In the genomic region with DNA sequence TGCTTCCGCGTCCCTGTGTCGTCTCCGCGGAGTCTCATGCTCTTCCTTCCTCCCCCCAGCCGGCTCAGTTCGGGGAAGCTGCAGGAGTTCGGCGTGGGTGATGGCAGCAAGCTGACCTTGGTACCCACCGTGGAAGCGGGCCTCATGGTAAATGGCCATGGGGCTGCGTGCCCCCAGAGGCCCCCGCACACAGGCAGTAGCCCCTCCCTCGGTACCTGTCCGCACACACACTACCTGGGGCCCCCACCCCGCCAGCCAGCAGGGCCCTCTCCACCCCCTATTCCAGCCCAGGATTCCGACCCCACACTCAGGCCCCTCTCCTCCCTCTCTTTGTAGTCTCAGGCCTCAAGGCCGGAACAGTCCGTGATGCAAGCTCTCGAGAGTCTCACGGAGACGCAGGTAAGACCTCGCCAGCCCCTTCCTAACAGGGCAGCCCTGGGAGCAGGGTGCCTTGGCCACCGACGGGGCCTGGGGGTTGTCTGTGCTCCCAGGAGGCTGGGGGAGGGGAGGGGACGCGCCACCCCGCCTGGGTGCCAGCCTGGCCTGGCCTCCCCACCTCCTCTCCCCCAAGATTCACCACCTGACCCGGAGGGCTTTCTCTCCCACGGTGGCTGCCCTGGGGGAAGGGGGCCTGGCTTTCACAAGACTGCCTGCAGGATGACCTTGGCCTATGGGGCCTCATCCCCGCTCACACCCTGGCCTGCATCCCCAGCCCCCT, we compare ENCODE assay signal across 6 cellular contexts. TPM values are rescaled to one million over a fixed set of nuclear protein-coding genes. Genes with fewer than 3 reads are reported as not detected.
A peak's percentile ranks its signal among the peaks of the same experiment; 100 is the strongest.
DNase-seq lines count a peak whose midpoint lies in the region; ATAC-seq and TF ChIP-seq lines count a peak whose summit lies in the region.

No MANE protein-coding gene starts in this region.

- no peaks in the 10 kb centered on the region for H3K27me3 ChIP-seq in GM06990 (replicated peaks; ENCODE audit: control insufficient read depth, insufficient read depth, low read length)
- H3K27me3 ChIP-seq in esophagus (ENCODE audit: control insufficient read depth in 1 of 2, insufficient read depth in 2 of 2, low read length in 2 of 2) = no peaks in the 10 kb centered on the region
- no peaks in the 10 kb centered on the region for H3K27me3 ChIP-seq in smooth muscle cell (ENCODE audit: low read depth)

- H3K9ac ChIP-seq in smooth muscle cell (ENCODE audit: low read depth) = peak overlapping the region; percentile 86

- peak overlapping the region; percentile 99 for H3K4me2 ChIP-seq in smooth muscle cell

- H3K36me3 ChIP-seq in GM06990 (ENCODE audit: control insufficient read depth, insufficient read depth, low read length) = peaks cover 29% of the 10 kb centered on the region
- H3K36me3 ChIP-seq in esophagus (ENCODE audit: control insufficient read depth in 2 of 2, insufficient read depth in 2 of 2, low read length in 1 of 2) = peaks cover 11 to 29% of the 10 kb centered on the region in 2 donors
- H3K36me3 ChIP-seq in smooth muscle cell (ENCODE audit: low read depth) = no peaks in the 10 kb centered on the region

- peaks cover 49% of the 10 kb centered on the region for H3F3A ChIP-seq in smooth muscle cell (ENCODE audit: low read depth)

- H3K79me2 ChIP-seq in smooth muscle cell (ENCODE audit: low read depth) = peaks cover 64% of the 10 kb centered on the region

- H3K27me3 Mint-ChIP-seq in T-helper 17 cell = no peaks in the 10 kb centered on the region

- peak overlapping the region; percentile 98 to 99 for H3K27ac ChIP-seq in esophagus (ENCODE audit: low read depth in 2 of 2, low read length in 1 of 2)
- peak overlapping the region; percentile 97 for H3K27ac ChIP-seq in smooth muscle cell (ENCODE audit: low read depth)

- H3K4me3 ChIP-seq in GM06990 (replicated peaks; ENCODE audit: low read depth, low read length) = peak overlapping the region; percentile 94
- H3K4me3 ChIP-seq in esophagus (ENCODE audit: low read depth in 1 of 2, low read length in 2 of 2) = peak overlapping the region; percentile 82 to 86
- H3K4me3 ChIP-seq in smooth muscle cell = peak overlapping the region; percentile 99

- H3K27ac Mint-ChIP-seq in T-helper 17 cell = peak overlapping the region; percentile 93

- H3K4me1 ChIP-seq in esophagus (ENCODE audit: control insufficient read depth in 2 of 2, insufficient read depth in 2 of 2, low read length in 1 of 2) (peaks cover 7 to 29% of the 10 kb centered on the region in 2 donors), smooth muscle cell (ENCODE audit: low read depth) (peaks cover 7% of the 10 kb centered on the region)

- H2AFZ ChIP-seq in smooth muscle cell (ENCODE audit: low read depth) = no peak overlapping the region

- ATAC-seq in T-helper 17 cell = no peak
- no peak for ATAC-seq in GM21526 (IDR thresholded peaks at IDR 0.05; ENCODE audit: low FRiP score, unreplicated experiment)

- no peaks in the 10 kb centered on the region for H3K9me3 ChIP-seq in T-helper 17 cell (ENCODE audit: control insufficient read depth, low read length, poor library complexity, severe bottlenecking)
- no peaks in the 10 kb centered on the region for H3K9me3 ChIP-seq in esophagus (ENCODE audit: control insufficient read depth in 2 of 2, insufficient read depth in 1 of 2, low read depth in 1 of 2, low read length in 1 of 2)
- H3K9me3 ChIP-seq in smooth muscle cell (replicated peaks; ENCODE audit: low read depth) = no peaks in the 10 kb centered on the region

- H4K20me1 ChIP-seq in smooth muscle cell (ENCODE audit: low read depth) = peaks cover 67% of the 10 kb centered on the region

- 1 to 2% methylated on average over 23 to 31 of the region's 31 CpGs for WGBS in esophagus, 2 donors
- 4% methylated on average over 25 of the region's 31 CpGs for WGBS in smooth muscle cell (ENCODE audit: low lambda C conversion rate)

- H3K4me1 Mint-ChIP-seq in T-helper 17 cell = peaks cover 8% of the 10 kb centered on the region

- TF ChIP-seq CTCF in GM06990 (IDR thresholded peaks at IDR 0.05; ENCODE audit: insufficient read depth, low read length, poor library complexity, severe bottlenecking) (no peak), smooth muscle cell (IDR thresholded peaks at IDR 0.05; ENCODE audit: borderline replicate concordance, insufficient read depth, poor library complexity, severe bottlenecking) (no peak)

- H3K36me3 Mint-ChIP-seq in T-helper 17 cell (ENCODE audit: low read depth) = peaks cover 4% of the 10 kb centered on the region

- DNase-seq in GM06990 (ENCODE audit: extremely low read depth, insufficient read length) (peak; percentile 66), T-helper 17 cell (peak; percentile 42 to 50 (median 50)), smooth muscle cell (lab: John Stamatoyannopoulos, UW; ENCODE audit: unreplicated experiment) (peak; percentile 47), NCI-H1092 (lab: John Stamatoyannopoulos, UW) (no peak)

- peak overlapping the region; percentile 92 for H3K4me3 Mint-ChIP-seq in T-helper 17 cell

RNA-seq across cellular contexts. Expression of a gene that starts 3.3 kb away (rescaled TPM):
- total RNA-seq in T-helper 17 cell (100 to 1,000 TPM in 1 of 2 donors, 10 to 100 TPM in 1; 87.1 to 113 TPM), smooth muscle cell (25.0 and 58.5 TPM in 2 replicates)
- polyA plus RNA-seq in esophagus (10 to 100 TPM; 36.4 to 38.7 TPM), smooth muscle cell (65.3 and 70.6 TPM in 2 replicates)

RNA-seq across cellular contexts. Expression of a gene that starts 10.1 kb away (rescaled TPM):
- total RNA-seq in T-helper 17 cell (100 to 1,000 TPM; 104 to 115 TPM), smooth muscle cell (29.1 and 68.8 TPM in 2 replicates)
- polyA plus RNA-seq in esophagus (100 to 1,000 TPM; 234 to 289 TPM), smooth muscle cell (265 and 272 TPM in 2 replicates)

RNA-seq across cellular contexts. Expression of a gene that starts 13.9 kb away (rescaled TPM):
- not detected for total RNA-seq in T-helper 17 cell
- polyA plus RNA-seq in esophagus = 1 to 10 TPM in 1 of 2 donors, under 1 TPM in 1; 0.95 to 1.3 TPM
- 1.7 and 2.7 TPM in 2 replicates for total RNA-seq in smooth muscle cell
- polyA plus RNA-seq in smooth muscle cell = 10.2 and 10.5 TPM in 2 replicates

RNA-seq across cellular contexts. Expression of a gene that starts 17.5 kb away (rescaled TPM):
- total RNA-seq in T-helper 17 cell (100 to 1,000 TPM; 460 to 474 TPM), smooth muscle cell (119 and 122 TPM in 2 replicates)
- polyA plus RNA-seq in esophagus (100 to 1,000 TPM; 231 to 265 TPM), smooth muscle cell (215 and 235 TPM in 2 replicates)

RNA-seq across cellular contexts. Expression of a gene that starts 23.7 kb away (rescaled TPM):
- 10 to 100 TPM; 40.6 to 43.6 TPM for total RNA-seq in T-helper 17 cell
- 10 to 100 TPM; 45.8 to 46.7 TPM for polyA plus RNA-seq in esophagus
- total RNA-seq in smooth muscle cell = 33.4 and 41.5 TPM in 2 replicates
- polyA plus RNA-seq in smooth muscle cell = 75.6 and 78.1 TPM in 2 replicates
